ENCODE assay signal across 8 cellular contexts in genomic region chr10:75408512-75408881, GRCh38. TPM values are rescaled to one million over a fixed set of nuclear protein-coding genes. Genes with fewer than 3 reads are reported as not detected.
DNase-seq lines count a peak whose midpoint lies in the region; ATAC-seq and TF ChIP-seq lines count a peak whose summit lies in the region.

No MANE protein-coding gene starts in this region.

- H3K4me1 ChIP-seq in BLaER1 (peaks cover 10% of the 10 kb centered on the region), neural progenitor cell (peaks cover 40% of the 10 kb centered on the region)

- H3K9ac ChIP-seq in BLaER1: no peak overlapping the region
- no peak overlapping the region for H3K9ac ChIP-seq in neural progenitor cell

- ATAC-seq in HG03571 (IDR thresholded peaks at IDR 0.05; ENCODE audit: unreplicated experiment) (no peak), GM21381 (IDR thresholded peaks at IDR 0.05; ENCODE audit: unreplicated experiment) (no peak)

- no peak overlapping the region for H3K27ac ChIP-seq in BLaER1
- no peak overlapping the region for H3K27ac ChIP-seq in neural progenitor cell

- H3K4me2 ChIP-seq in BLaER1 (peak overlapping the region; percentile 73), neural progenitor cell (peak overlapping the region; percentile 80)

- DNase-seq in NB4 (ENCODE audit: low read depth): peak; percentile 59
- no peak for DNase-seq in epithelial cell of esophagus (ENCODE audit: low read depth)
- DNase-seq in neural progenitor cell (ENCODE audit: low spot score): peak; percentile 63
- no peak for DNase-seq in NCI-H1092 treated with DMSO at 0.1 percent for 48 hours (lab: John Stamatoyannopoulos, UW)
- DNase-seq in HCEC 1CT: no peak

- no peaks in the 10 kb centered on the region for H3K9me3 Mint-ChIP-seq in neural progenitor cell

- H2AFZ ChIP-seq in neural progenitor cell (replicated peaks): no peak overlapping the region

- no peaks in the 10 kb centered on the region for H3K36me3 Mint-ChIP-seq in neural progenitor cell

- H4K20me1 ChIP-seq in BLaER1 (peaks cover 42% of the 10 kb centered on the region), neural progenitor cell (ENCODE audit: low read depth) (peaks cover 15% of the 10 kb centered on the region)

- H3K36me3 ChIP-seq in BLaER1 (no peaks in the 10 kb centered on the region), neural progenitor cell (no peaks in the 10 kb centered on the region)

- peaks cover 10% of the 10 kb centered on the region for H3K79me2 ChIP-seq in neural progenitor cell (ENCODE audit: low read depth)

- peaks cover 38% of the 10 kb centered on the region for H3K4me1 Mint-ChIP-seq in neural progenitor cell

- H3K9me3 ChIP-seq in BLaER1 (peaks cover 49% of the 10 kb centered on the region), neural progenitor cell (ENCODE audit: low read depth) (no peaks in the 10 kb centered on the region)

- peaks cover 34% of the 10 kb centered on the region for H3K27me3 Mint-ChIP-seq in neural progenitor cell (ENCODE audit: insufficient read depth, low read depth)

- TF ChIP-seq CTCF in NB4 (IDR thresholded peaks at IDR 0.05; ENCODE audit: low read depth, low read length) (no peak), epithelial cell of esophagus (IDR thresholded peaks at IDR 0.05; ENCODE audit: insufficient read depth, low read depth, low read length, missing control alignments) (no peak), neural progenitor cell (IDR thresholded peaks at IDR 0.05) (no peak)

- H3K4me3 ChIP-seq in BLaER1 (peak overlapping the region; percentile 68), NB4 (ENCODE audit: low read depth, low read length) (peak overlapping the region; percentile 77), epithelial cell of esophagus (ENCODE audit: low read length) (peak overlapping the region; percentile 78), neural progenitor cell (peak overlapping the region; percentile 87)

- peaks cover 72% of the 10 kb centered on the region for H3F3A ChIP-seq in neural progenitor cell (ENCODE audit: low read depth)

- peak overlapping the region; percentile 87 for H3K4me3 Mint-ChIP-seq in neural progenitor cell

- no peak for TF ChIP-seq POLR2A in NB4 (IDR thresholded peaks at IDR 0.05; ENCODE audit: extremely low read depth, insufficient read length)

- no peak overlapping the region for H3K27ac Mint-ChIP-seq in neural progenitor cell

- H3K27me3 ChIP-seq in BLaER1 (peaks cover 77% of the 10 kb centered on the region), neural progenitor cell (peaks cover 100% of the 10 kb centered on the region)

RNA-seq across cellular contexts. Expression of gene ZNF503, which starts 6.9 kb away (rescaled TPM):
- 8.3 and 20.9 TPM in 2 replicates for total RNA-seq in neural progenitor cell (ENCODE audit: low replicate concordance)

RNA-seq across cellular contexts. Expression of gene LRMDA, which starts 22.9 kb away (rescaled TPM):
- 5.2 TPM in 1 of 2 replicates, not detected in the other for total RNA-seq in neural progenitor cell (ENCODE audit: low replicate concordance)

Comparison
In these comparisons a context has a peak if more than half of its experiments do, and no peak if none do; other contexts are left out.
1. DNase-seq: peak in NB4 (single experiment) and neural progenitor cell (single experiment); none in epithelial cell of esophagus (single experiment), NCI-H1092 treated with DMSO at 0.1 percent for 48 hours (single experiment) and HCEC 1CT (single experiment).
2. Peak in every context shown above with its lines, with median percentiles within 50 percentile points of each other: H3K4me3 ChIP-seq.